ENCODE assay signal across 29 cellular contexts in genomic region chr2:95317665-95318425, GRCh38. TPM values are rescaled to one million over a fixed set of nuclear protein-coding genes. Genes with fewer than 3 reads are reported as not detected.
"Had no signal": no experiment of that assay in that cellular context is flagged by ENCODE, and none has a peak within 500 bp of the region (broad histone marks: within the 10 kb centered on the region; RNA-seq: fewer than 3 reads in every experiment).

No MANE protein-coding gene starts in this region.

- ATAC-seq: activated CD4-positive, alpha-beta T cell treated with anti-CD3 and anti-CD28 coated beads for 36 hours; activated CD8-positive, alpha-beta memory T cell treated with anti-CD3 and anti-CD28 coated beads, Interleukin-2, amount 10 ng/mL, durations not matched to agents 7 days and 5 days; activated CD8-positive, alpha-beta T cell treated with anti-CD3 and anti-CD28 coated beads, Interleukin-2, amount 10 ng/mL, durations not matched to agents 7 days and 5 days; activated naive CD4-positive, alpha-beta T cell treated with anti-CD3 and anti-CD28 coated beads, Interleukin-2, amount 50 U/mL, for 72 hours; heart right ventricle; psoas muscle; stimulated activated effector memory CD8-positive, alpha-beta T cell treated with anti-CD3 and anti-CD28 coated beads, Interleukin-12 subunit alpha, Interleukin-12 subunit beta, amount 100 ng/mL, for 72 hours; stimulated activated naive CD8-positive, alpha-beta T cell treated with anti-CD3 and anti-CD28 coated beads, Interleukin-15, amount 100 ng/mL, for 72 hours had no signal

- DNase-seq: activated CD4-positive, alpha-beta T cell treated with anti-CD3 and anti-CD28 coated beads for 36 hours; activated CD4-positive, CD25-positive, alpha-beta regulatory T cell; activated CD8-positive, alpha-beta memory T cell treated with anti-CD3 and anti-CD28 coated beads, Interleukin-2, amount 10 ng/mL, durations not matched to agents 7 days and 5 days; activated CD8-positive, alpha-beta T cell treated with anti-CD3 and anti-CD28 coated beads, Interleukin-2, amount 10 ng/mL, durations not matched to agents 7 days and 5 days; activated T-cell treated with anti-CD3 and anti-CD28 coated beads, Interleukin-2, amount 50 U/mL, for 48 hours; adrenal gland; foreskin melanocyte; heart right ventricle; left ventricle myocardium inferior; naive B cell; nephron progenitor cell; nucleus accumbens; psoas muscle; sigmoid colon; small intestine; stimulated activated CD4-positive, alpha-beta T cell treated with anti-CD3 and anti-CD28 coated beads, Interleukin-4, amount 100 ng/mL, for 24 hours; stimulated activated naive CD8-positive, alpha-beta T cell treated with anti-CD3 and anti-CD28 coated beads, Interleukin-15, amount 100 ng/mL, for 72 hours; substantia nigra had no signal

- H3K79me2 ChIP-seq: parathyroid adenoma had no signal

- H3K9me3 Mint-ChIP-seq: activated naive CD4-positive, alpha-beta T cell treated with anti-CD3 and anti-CD28 coated beads, Interleukin-2, amount 50 U/mL, for 72 hours; activated T-helper 2 cell treated with anti-CD3 and anti-CD28 coated beads, Interferon-gamma antibody, Interleukin-2, Interleukin-4, amounts not matched to agents 10 μg/mL and 5 μg/mL and 100 μg/mL, durations not matched to agents 14 hours and 24 hours and 36 hours; naive B cell; stimulated activated effector memory CD8-positive, alpha-beta T cell treated with anti-CD3 and anti-CD28 coated beads, Interleukin-12 subunit alpha, Interleukin-12 subunit beta, amount 100 ng/mL, for 72 hours; stimulated activated naive CD8-positive, alpha-beta T cell treated with anti-CD3 and anti-CD28 coated beads, Interleukin-15, amount 100 ng/mL, for 72 hours; type B pancreatic cell had no signal

- H2AFZ ChIP-seq: parathyroid adenoma had no signal

- H3K9me3 ChIP-seq: adrenal gland, ascending aorta, heart right ventricle, left ventricle myocardium inferior, psoas muscle, sigmoid colon, vagina had no signal

- H3K27me3 ChIP-seq: adrenal gland, ascending aorta, cardiac muscle cell, sigmoid colon, vagina had no signal

- H3K27me3 Mint-ChIP-seq: activated CD4-positive, alpha-beta T cell treated with anti-CD3 and anti-CD28 coated beads for 36 hours; activated CD8-positive, alpha-beta memory T cell treated with anti-CD3 and anti-CD28 coated beads, Interleukin-2, amount 10 ng/mL, durations not matched to agents 7 days and 5 days; stimulated activated naive CD8-positive, alpha-beta T cell treated with anti-CD3 and anti-CD28 coated beads, Interleukin-15, amount 100 ng/mL, for 72 hours had no signal

- H3K36me3 Mint-ChIP-seq: activated CD8-positive, alpha-beta memory T cell treated with anti-CD3 and anti-CD28 coated beads, Interleukin-2, amount 10 ng/mL, durations not matched to agents 7 days and 5 days; activated naive CD4-positive, alpha-beta T cell treated with anti-CD3 and anti-CD28 coated beads, Interleukin-2, amount 50 U/mL, for 72 hours; brain; naive B cell; stimulated activated effector memory CD8-positive, alpha-beta T cell treated with anti-CD3 and anti-CD28 coated beads, Interleukin-12 subunit alpha, Interleukin-12 subunit beta, amount 100 ng/mL, for 72 hours; type B pancreatic cell had no signal

- H3K4me1 Mint-ChIP-seq: activated CD4-positive, alpha-beta T cell treated with anti-CD3 and anti-CD28 coated beads for 36 hours; activated CD8-positive, alpha-beta memory T cell treated with anti-CD3 and anti-CD28 coated beads, Interleukin-2, amount 10 ng/mL, durations not matched to agents 7 days and 5 days; naive B cell; stimulated activated naive CD8-positive, alpha-beta T cell treated with anti-CD3 and anti-CD28 coated beads, Interleukin-15, amount 100 ng/mL, for 72 hours had no signal

- H3K27ac Mint-ChIP-seq: activated CD4-positive, alpha-beta T cell treated with anti-CD3 and anti-CD28 coated beads for 36 hours; activated CD8-positive, alpha-beta memory T cell treated with anti-CD3 and anti-CD28 coated beads, Interleukin-2, amount 10 ng/mL, durations not matched to agents 7 days and 5 days; activated CD8-positive, alpha-beta T cell treated with anti-CD3 and anti-CD28 coated beads, Interleukin-2, amount 10 ng/mL, durations not matched to agents 7 days and 5 days; activated naive CD4-positive, alpha-beta T cell treated with anti-CD3 and anti-CD28 coated beads, Interleukin-2, amount 50 U/mL, for 72 hours; activated T-helper 2 cell treated with anti-CD3 and anti-CD28 coated beads, Interferon-gamma antibody, Interleukin-2, Interleukin-4, amounts not matched to agents 10 μg/mL and 5 μg/mL and 100 μg/mL, durations not matched to agents 14 hours and 24 hours and 36 hours; nephron progenitor cell; stimulated activated effector memory CD8-positive, alpha-beta T cell treated with anti-CD3 and anti-CD28 coated beads, Interleukin-12 subunit alpha, Interleukin-12 subunit beta, amount 100 ng/mL, for 72 hours; type B pancreatic cell had no signal

- H3K36me3 ChIP-seq: adrenal gland, ascending aorta, cardiac muscle cell, heart right ventricle, left ventricle myocardium inferior, sigmoid colon, vagina had no signal

- H3K4me3 Mint-ChIP-seq: activated CD4-positive, alpha-beta T cell treated with anti-CD3 and anti-CD28 coated beads for 36 hours; activated CD8-positive, alpha-beta memory T cell treated with anti-CD3 and anti-CD28 coated beads, Interleukin-2, amount 10 ng/mL, durations not matched to agents 7 days and 5 days; activated CD8-positive, alpha-beta T cell treated with anti-CD3 and anti-CD28 coated beads, Interleukin-2, amount 10 ng/mL, durations not matched to agents 7 days and 5 days; brain; naive B cell; nephron progenitor cell; stimulated activated effector memory CD8-positive, alpha-beta T cell treated with anti-CD3 and anti-CD28 coated beads, Interleukin-12 subunit alpha, Interleukin-12 subunit beta, amount 100 ng/mL, for 72 hours; stimulated activated naive CD8-positive, alpha-beta T cell treated with anti-CD3 and anti-CD28 coated beads, Interleukin-15, amount 100 ng/mL, for 72 hours; type B pancreatic cell had no signal

- H3K4me3 ChIP-seq: adrenal gland, ascending aorta, cardiac muscle cell, heart right ventricle, left ventricle myocardium inferior, lung, psoas muscle, sigmoid colon, vagina had no signal

- H3K4me1 ChIP-seq: adrenal gland, ascending aorta, heart right ventricle, left ventricle myocardium inferior, psoas muscle, sigmoid colon had no signal

- H3K27ac ChIP-seq: adrenal gland, ascending aorta, cardiac muscle cell, heart right ventricle, left ventricle myocardium inferior, parathyroid adenoma, psoas muscle, sigmoid colon, vagina had no signal

- H3K9ac ChIP-seq: parathyroid adenoma had no signal

RNA-seq across cellular contexts. Expression of gene KCNIP3, which starts 20.7 kb away (rescaled TPM):
- total RNA-seq: activated CD4-positive, alpha-beta T cell treated with anti-CD3 and anti-CD28 coated beads for 36 hours; activated CD8-positive, alpha-beta memory T cell treated with anti-CD3 and anti-CD28 coated beads, Interleukin-2, amount 10 ng/mL, durations not matched to agents 7 days and 5 days; activated CD8-positive, alpha-beta T cell treated with anti-CD3 and anti-CD28 coated beads, Interleukin-2, amount 10 ng/mL, durations not matched to agents 7 days and 5 days; activated naive CD4-positive, alpha-beta T cell treated with anti-CD3 and anti-CD28 coated beads, Interleukin-2, amount 50 U/mL, for 72 hours; T-helper 2 cell treated with Interferon-gamma antibody and Interleukin-4, amounts not matched to agents 100 ng/mL and 5 ng/mL, for 36 hours had no signal

RNA-seq across cellular contexts. Expression of gene PROM2, which starts 43.6 kb away (rescaled TPM):
- total RNA-seq: ascending aorta had no signal
